In the genomic region with DNA sequence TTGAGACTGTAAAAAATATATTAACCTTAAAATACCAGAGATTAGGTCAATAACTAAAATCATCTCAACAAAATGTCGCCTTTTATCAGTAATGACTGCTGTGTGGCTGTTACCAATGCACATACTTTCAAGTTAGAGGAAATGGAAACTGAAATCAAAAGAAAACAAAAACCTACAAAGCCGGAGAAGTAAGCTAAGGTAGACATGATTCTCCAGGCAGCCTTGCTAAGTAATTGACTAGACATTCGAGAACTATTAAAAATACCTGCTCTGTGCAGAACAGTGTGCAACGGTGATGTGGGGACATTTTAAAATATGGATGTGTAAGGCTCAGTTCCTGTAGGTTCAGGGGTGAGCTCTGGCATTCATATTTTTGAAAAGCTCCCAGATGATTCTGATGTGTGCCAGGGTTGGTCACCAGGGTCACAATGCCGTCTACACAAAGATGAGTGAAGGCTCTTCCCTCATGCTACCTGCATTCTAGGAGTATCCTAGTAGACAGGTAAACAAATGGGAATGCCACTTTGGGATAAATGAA, we compare ENCODE assay signal across 8 cellular contexts. TPM values are rescaled to one million over a fixed set of nuclear protein-coding genes. Genes with fewer than 3 reads are reported as not detected.
DNase-seq lines count a peak whose midpoint lies in the region; ATAC-seq and TF ChIP-seq lines count a peak whose summit lies in the region.

No MANE protein-coding gene starts in this region.

- H3K27me3 ChIP-seq in left lung (no peaks in the 10 kb centered on the region), tibial nerve (no peaks in the 10 kb centered on the region)

- ATAC-seq in HG03354 (IDR thresholded peaks at IDR 0.05; ENCODE audit: poor library complexity, severe bottlenecking, unreplicated experiment) (peak; percentile 54), left lung (peak; percentile 38)

- no peak for TF ChIP-seq EP300 in tibial nerve (IDR thresholded peaks at IDR 0.05)

- H3K9me3 ChIP-seq in left lung: no peaks in the 10 kb centered on the region
- no peaks in the 10 kb centered on the region for H3K9me3 ChIP-seq in tibial nerve

- peaks cover 15% of the 10 kb centered on the region for H3K36me3 Mint-ChIP-seq in activated naive CD4-positive, alpha-beta T cell treated with anti-CD3 and anti-CD28 coated beads, Interleukin-2, amount 10 ng/mL, durations not matched to agents 7 days and 5 days
- H3K36me3 Mint-ChIP-seq in activated naive CD8-positive, alpha-beta T cell: peaks cover 6% of the 10 kb centered on the region

- CTCF ChIA-PET in activated naive CD4-positive, alpha-beta T cell treated with anti-CD3 and anti-CD28 coated beads, Interleukin-2, amount 10 ng/mL, durations not matched to agents 7 days and 5 days (lab: Charles Lee): interaction anchor here (0.9 to 1.2 kb wide), 2 partner anchors 31 to 89 kb away, joined by 4 to 5 read pairs; partner anchors contain the start of gene DNAJC15

- peaks cover 66% of the 10 kb centered on the region for H3K4me1 Mint-ChIP-seq in activated naive CD4-positive, alpha-beta T cell treated with anti-CD3 and anti-CD28 coated beads, Interleukin-2, amount 10 ng/mL, durations not matched to agents 7 days and 5 days
- H3K4me1 Mint-ChIP-seq in activated naive CD8-positive, alpha-beta T cell (ENCODE audit: low read depth): peaks cover 55% of the 10 kb centered on the region

- 59 to 78% methylated on average over 5 of the region's 5 CpGs for WGBS in tibial nerve, 2 donors

- intact Hi-C loops in left lung (cut with DNase I): no loop called here

- peaks cover 8 to 39% of the 10 kb centered on the region in 2 donors for H3K4me1 ChIP-seq in left lung
- peaks cover 0 to 24% (median 18%) of the 10 kb centered on the region in 4 donors for H3K4me1 ChIP-seq in tibial nerve

- H3K27ac Mint-ChIP-seq in activated naive CD4-positive, alpha-beta T cell treated with anti-CD3 and anti-CD28 coated beads, Interleukin-2, amount 10 ng/mL, durations not matched to agents 7 days and 5 days: peak overlapping the region; percentile 100
- H3K27ac Mint-ChIP-seq in activated naive CD8-positive, alpha-beta T cell: peak overlapping the region; percentile 99

- peak overlapping the region; percentile 90 for H3K4me3 Mint-ChIP-seq in activated naive CD4-positive, alpha-beta T cell treated with anti-CD3 and anti-CD28 coated beads, Interleukin-2, amount 10 ng/mL, durations not matched to agents 7 days and 5 days
- peak overlapping the region; percentile 94 for H3K4me3 Mint-ChIP-seq in activated naive CD8-positive, alpha-beta T cell

- peak; percentile 28 for DNase-seq in activated naive CD4-positive, alpha-beta T cell treated with anti-CD3 and anti-CD28 coated beads, Interleukin-2, amount 10 ng/mL, durations not matched to agents 7 days and 5 days
- no peak for DNase-seq in activated naive CD4-positive, alpha-beta T cell (lab: John Stamatoyannopoulos, UW)
- DNase-seq in left lung (no peak), tibial nerve (ENCODE audit: low spot score in 2 of 2) (no peak), SK-N-DZ (ENCODE audit: low spot score) (no peak), glomerular visceral epithelial cell (ENCODE audit: extremely low spot score) (no peak)

- TF ChIP-seq POLR2A in tibial nerve (IDR thresholded peaks at IDR 0.05): no peak

- no peaks in the 10 kb centered on the region for H3K36me3 ChIP-seq in left lung
- H3K36me3 ChIP-seq in tibial nerve: no peaks in the 10 kb centered on the region

- no peaks in the 10 kb centered on the region for H3K9me3 Mint-ChIP-seq in activated naive CD4-positive, alpha-beta T cell treated with anti-CD3 and anti-CD28 coated beads, Interleukin-2, amount 10 ng/mL, durations not matched to agents 7 days and 5 days
- no peaks in the 10 kb centered on the region for H3K9me3 Mint-ChIP-seq in activated naive CD8-positive, alpha-beta T cell (ENCODE audit: low read depth)

- H3K27ac ChIP-seq in left lung: peak overlapping the region; percentile 87 to 89
- peak overlapping the region; percentile 11 to 87 (median 68) for H3K27ac ChIP-seq in tibial nerve

- TF ChIP-seq CTCF in left lung (IDR thresholded peaks at IDR 0.05) (no peak), tibial nerve (IDR thresholded peaks at IDR 0.05) (no peak)

- no peaks in the 10 kb centered on the region for H3K27me3 Mint-ChIP-seq in activated naive CD4-positive, alpha-beta T cell treated with anti-CD3 and anti-CD28 coated beads, Interleukin-2, amount 10 ng/mL, durations not matched to agents 7 days and 5 days
- H3K27me3 Mint-ChIP-seq in activated naive CD8-positive, alpha-beta T cell: no peaks in the 10 kb centered on the region

- H3K4me3 ChIP-seq in left lung (peak overlapping the region; percentile 55 to 64), tibial nerve (peak overlapping the region; percentile 41 to 64 (median 60))

RNA-seq across cellular contexts. Expression of gene EPSTI1, which starts 0.6 kb away (rescaled TPM):
- total RNA-seq in left lung (10 to 100 TPM; 21.1 to 22.4 TPM), tibial nerve (10 to 100 TPM in 1 of 4 donors, 1 to 10 TPM in 3; 1.4 to 16.8 (median 3.3) TPM)
- not detected in 2 replicates for polyA plus RNA-seq in SK-N-DZ (2014; cell fraction: cytosol; rRNA removed)
- polyA plus RNA-seq in SK-N-DZ (2014; cell fraction: nucleus; rRNA removed): not detected in 2 replicates

RNA-seq across cellular contexts. Expression of gene DNAJC15, which starts 30.7 kb away (rescaled TPM):
- total RNA-seq in left lung (10 to 100 TPM; 12.8 to 16.1 TPM), tibial nerve (1 to 10 TPM; 3.7 to 9.2 (median 5.7) TPM)
- not detected in 2 replicates for polyA plus RNA-seq in SK-N-DZ (2014; cell fraction: cytosol; rRNA removed)
- 0.02 TPM in 1 of 2 replicates, not detected in the other for polyA plus RNA-seq in SK-N-DZ (2014; cell fraction: nucleus; rRNA removed)
